ENCODE assay signal across 15 cellular contexts in genomic region chr7:132865766-132866531, GRCh38.
DNase-seq lines count a peak whose midpoint lies in the region; ATAC-seq and TF ChIP-seq lines count a peak whose summit lies in the region.
"Had no signal": no experiment of that assay in that cellular context is flagged by ENCODE, and none has a peak within 500 bp of the region (broad histone marks: within the 10 kb centered on the region; RNA-seq: fewer than 3 reads in every experiment).

No MANE protein-coding gene starts in this region.

- CTCF ChIA-PET in BJ (lab: Yijun Ruan, JAX) = no interaction called here

- no peak for TF ChIP-seq CTCF in BJ (IDR thresholded peaks at IDR 0.05; ENCODE audit: insufficient read depth, low read depth, low read length)
- TF ChIP-seq CTCF in epithelial cell of proximal tubule (conservative IDR thresholded peaks at IDR 0.05; ENCODE audit: low read depth, low read length) = no peak
- no peak for TF ChIP-seq CTCF in lower lobe of right lung (IDR thresholded peaks at IDR 0.05)

- POLR2A ChIA-PET in BJ (lab: Charles Lee) = interaction anchor here (0.6 kb wide), 2 partner anchors 10 to 35 kb away, joined by 3 to 4 read pairs; no protein-coding TSS in a partner anchor

- ATAC-seq in lower lobe of right lung (peak; percentile 68 to 76), GM21576 (IDR thresholded peaks at IDR 0.05; ENCODE audit: unreplicated experiment) (no peak), HG03469 (IDR thresholded peaks at IDR 0.05; ENCODE audit: unreplicated experiment) (no peak)
- ATAC-seq: activated naive CD8-positive, alpha-beta T cell treated with anti-CD3 and anti-CD28 coated beads, Interleukin-2, amount 50 U/mL, for 24 hours; SK-N-SH treated with all-trans-retinoic acid at 6 μM for 48 hours; stimulated activated naive CD8-positive, alpha-beta T cell treated with anti-CD3 and anti-CD28 coated beads, Interleukin-15, Interleukin-2, amounts not matched to agents 100 U/mL and 50 U/mL, for 24 hours had no signal

- DNase-seq in BJ (ENCODE audit: low read depth) (peak; percentile 76), NCI-H226 (peak; percentile 18), epithelial cell of proximal tubule (ENCODE audit: low read depth) (peak; percentile 7), lower lobe of right lung (no peak), islet precursor cell (no peak), NCI-H146 treated with DMSO at 0.1 percent for 48 hours (lab: John Stamatoyannopoulos, UW; ENCODE audit: unreplicated experiment) (no peak)
- DNase-seq: activated naive CD8-positive, alpha-beta T cell treated with anti-CD3 and anti-CD28 coated beads, Interleukin-2, amount 50 U/mL, for 24 hours; C1 segment of cervical spinal cord; NCI-H1694; NCI-H774; stimulated activated CD4-positive, alpha-beta T cell treated with anti-CD3 and anti-CD28 coated beads, Interleukin-4, amount 100 ng/mL, for 4 hours; stimulated activated naive CD8-positive, alpha-beta T cell treated with anti-CD3 and anti-CD28 coated beads, Interleukin-15, Interleukin-2, amounts not matched to agents 100 U/mL and 50 U/mL, for 24 hours had no signal

- peaks cover 9% of the 10 kb centered on the region for H3K4me1 ChIP-seq in lower lobe of right lung

- peak overlapping the region; percentile 54 for H3K27ac ChIP-seq in lower lobe of right lung

- H3K4me3 ChIP-seq in BJ (ENCODE audit: low read depth, low read length) (no peak overlapping the region), epithelial cell of proximal tubule (ENCODE audit: low read depth, low read length) (no peak overlapping the region), lower lobe of right lung (no peak overlapping the region)

- H3K36me3 ChIP-seq in BJ (ENCODE audit: control insufficient read depth, insufficient read depth, low read length) (no peaks in the 10 kb centered on the region), lower lobe of right lung (no peaks in the 10 kb centered on the region)

- H3K27me3 ChIP-seq in BJ (ENCODE audit: control insufficient read depth, insufficient read depth, low read length) = no peaks in the 10 kb centered on the region
- no peaks in the 10 kb centered on the region for H3K27me3 ChIP-seq in lower lobe of right lung (ENCODE audit: low read depth)

- H3K9me3 ChIP-seq in lower lobe of right lung = no peaks in the 10 kb centered on the region

- intact Hi-C loops in lower lobe of right lung (cut with DNase I) = no loop called here

Comparison
In these comparisons a context has a peak if more than half of its experiments do, and no peak if none do; other contexts are left out.
1. DNase-seq: peak in BJ (single experiment), NCI-H226 (single experiment) and epithelial cell of proximal tubule (single experiment); none in lower lobe of right lung (single experiment), islet precursor cell (single experiment) and NCI-H146 treated with DMSO at 0.1 percent for 48 hours (single experiment).
2. ATAC-seq: peak in lower lobe of right lung (2 of 2); none in GM21576 (single experiment) and HG03469 (single experiment).